8 cellular contexts compared by ENCODE assay signal in the genomic region with DNA sequence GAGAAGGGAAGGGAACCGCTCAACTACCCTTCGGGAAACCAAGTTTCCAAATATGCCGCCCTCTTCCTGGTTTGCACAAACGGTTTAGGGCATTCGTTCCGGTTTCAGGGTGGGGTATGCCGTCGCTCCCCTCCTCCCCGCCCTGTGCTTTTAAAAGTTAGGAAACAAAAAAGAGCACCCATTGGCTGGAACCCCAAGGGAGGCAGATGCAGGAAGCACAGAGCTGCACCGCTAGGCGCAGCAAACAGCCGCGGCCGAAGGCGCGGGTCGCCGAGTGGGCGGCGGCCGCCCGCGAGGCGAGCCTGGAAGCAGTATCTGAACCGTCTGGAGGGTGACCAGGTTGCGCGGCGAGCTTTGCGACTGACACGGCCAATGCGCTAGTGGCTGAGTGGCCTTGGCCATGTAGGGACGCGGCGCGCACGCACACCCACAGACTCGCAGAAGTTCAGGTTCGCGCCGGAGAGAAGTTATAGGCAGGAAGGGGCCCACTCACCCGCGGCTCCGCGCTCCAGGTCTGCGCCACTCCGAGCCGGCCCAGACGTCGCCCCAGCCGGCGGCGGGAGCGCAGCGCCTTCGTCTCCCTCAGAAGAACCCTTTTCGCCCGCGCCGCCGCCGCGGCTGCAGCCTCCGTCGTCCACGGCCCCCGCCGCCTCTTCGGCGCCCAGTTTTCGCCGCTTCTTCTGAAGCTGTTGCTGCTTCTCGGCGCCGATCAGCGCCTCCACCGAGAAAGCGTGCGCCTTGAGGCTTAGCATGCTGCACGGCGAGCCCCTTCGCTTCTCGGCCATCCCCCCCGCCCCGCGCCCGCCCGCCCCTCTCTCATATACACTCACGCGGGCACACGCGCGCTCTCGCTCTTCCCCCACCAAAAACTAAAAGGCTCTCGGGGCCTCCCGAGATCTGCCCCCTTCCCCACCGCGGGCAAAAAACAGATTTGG. TPM values are rescaled to one million over a fixed set of nuclear protein-coding genes. Genes with fewer than 3 reads are reported as not detected.
DNase-seq lines count a peak whose midpoint lies in the region; ATAC-seq, FAIRE-seq and TF ChIP-seq lines count a peak whose summit lies in the region.

No MANE protein-coding gene starts in this region.

- H3K4me3 Mint-ChIP-seq in natural killer cell treated with Interleukin-12 subunit alpha and Interleukin-12 subunit beta and Interleukin-15 and Interleukin-18, amount 100 ng/mL, for 72 hours = no peak overlapping the region

- peaks cover 3% of the 10 kb centered on the region for H3K9me3 Mint-ChIP-seq in natural killer cell treated with Interleukin-12 subunit alpha and Interleukin-12 subunit beta and Interleukin-15 and Interleukin-18, amount 100 ng/mL, for 72 hours

- FAIRE-seq in K562 (lab: Jason Lieb, UNC) = peak; percentile 90

- ATAC-seq in K562 = peak; percentile 79
- no peak for ATAC-seq in natural killer cell treated with Interleukin-12 subunit alpha and Interleukin-12 subunit beta and Interleukin-15 and Interleukin-18, amount 100 ng/mL, for 72 hours

- no peaks in the 10 kb centered on the region for H4K20me1 ChIP-seq in K562 (replicated peaks; ENCODE audit: control insufficient read depth, insufficient read depth, low read length)

- H3K27ac ChIP-seq in HUES64 (ENCODE audit: low read depth, low read length) = no peak overlapping the region
- peak overlapping the region; percentile 87 for H3K27ac ChIP-seq in K562 (ENCODE audit: extremely low read depth, low read depth, low read length)
- peak overlapping the region; percentile 73 for H3K27ac ChIP-seq in layer of hippocampus (ENCODE audit: low read depth, low read length)
- H3K27ac ChIP-seq in thyroid gland = peak overlapping the region; percentile 53 to 62 (median 61)

- CTCF ChIA-PET in K562 (lab: Yijun Ruan, JAX; ENCODE audit: low intra/inter-chr PET ratio) = interaction anchor here (0.6 kb wide), 1 partner anchor 205 kb away, joined by 4 read pairs; no protein-coding TSS in a partner anchor

- peak; percentile 80 for TF ChIP-seq POLR2A in K562 (conservative IDR thresholded peaks at IDR 0.05)
- TF ChIP-seq POLR2A in thyroid gland (IDR thresholded peaks at IDR 0.05) = no peak

- POLR2A ChIA-PET in K562 (lab: Yijun Ruan, JAX) = interaction anchor here (0.6 to 4.3 kb wide), 5 partner anchors 8 to 877 kb away, joined by 3 to 35 read pairs (median 3); no protein-coding TSS in a partner anchor

- H3K9ac ChIP-seq in HUES64 (ENCODE audit: low read depth, low read length) (no peak overlapping the region), K562 (ENCODE audit: insufficient read depth in 1 of 2, low read depth in 2 of 2, low read length in 2 of 2) (peak overlapping the region; percentile 86 to 97)

- H3K27ac Mint-ChIP-seq in natural killer cell treated with Interleukin-12 subunit alpha and Interleukin-12 subunit beta and Interleukin-15 and Interleukin-18, amount 100 ng/mL, for 72 hours = no peak overlapping the region

- TF ChIP-seq EP300 in K562 (IDR thresholded peaks at IDR 0.05; ENCODE audit: low read length) = peak; percentile 2; the same call in 1 of the 2 replicates

- H3K9me3 ChIP-seq in HUES64 (ENCODE audit: insufficient read depth, low read depth, low read length) = no peaks in the 10 kb centered on the region
- H3K9me3 ChIP-seq in K562 (replicated peaks; ENCODE audit: control insufficient read depth, insufficient read depth, low read depth, low read length) = no peaks in the 10 kb centered on the region
- no peaks in the 10 kb centered on the region for H3K9me3 ChIP-seq in thyroid gland

- in situ Hi-C loops in ACHN (cut with HindIII; ENCODE audit: low pct_ligation_motif_present, low pct_unique_long_range_greater_than_20kb, low sequenced_read_pairs) (no loop called here), K562 (cut with MboI) (loop anchor here (25.0 kb wide), 2 partner anchors 876 to 1924 kb away; no protein-coding TSS in a partner anchor)

- peak overlapping the region; percentile 52 for H3K4me3 ChIP-seq in HUES64 (ENCODE audit: low read length)
- peak overlapping the region; percentile 78 for H3K4me3 ChIP-seq in K562
- H3K4me3 ChIP-seq in thyroid gland (replicated peaks in 1 of 3) = peak overlapping the region in 2 of 3 donors; percentile 6 to 31

- H3K27me3 ChIP-seq in HUES64 (ENCODE audit: insufficient read depth, low read length) (peaks cover 99% of the 10 kb centered on the region), K562 (ENCODE audit: control insufficient read depth in 2 of 2, insufficient read depth in 2 of 2, low read length in 2 of 2) (no peaks in the 10 kb centered on the region), layer of hippocampus (ENCODE audit: control insufficient read depth, insufficient read depth, low read length) (peaks cover 34% of the 10 kb centered on the region), thyroid gland (peaks cover 20% of the 10 kb centered on the region)

- H3K9me1 ChIP-seq in K562 (ENCODE audit: control insufficient read depth, insufficient read depth, low read length) = no peaks in the 10 kb centered on the region

- H3K27me3 Mint-ChIP-seq in natural killer cell treated with Interleukin-12 subunit alpha and Interleukin-12 subunit beta and Interleukin-15 and Interleukin-18, amount 100 ng/mL, for 72 hours = peaks cover 35 to 46% of the 10 kb centered on the region in 2 donors

- peaks cover 10% of the 10 kb centered on the region for H3K4me1 ChIP-seq in HUES64 (ENCODE audit: insufficient read depth, low read length)
- H3K4me1 ChIP-seq in K562 (replicated peaks in 1 of 2; ENCODE audit: control insufficient read depth in 2 of 2, insufficient read depth in 2 of 2, low read length in 2 of 2) = peaks cover 4 to 15% of the 10 kb centered on the region in 2 experiments; a peak in 3 of 5 replicates
- H3K4me1 ChIP-seq in thyroid gland = peaks cover 5% of the 10 kb centered on the region in 2 donors

- H3K79me2 ChIP-seq in K562 (ENCODE audit: control insufficient read depth, insufficient read depth, low read length) = peaks cover 50% of the 10 kb centered on the region

- H2AFZ ChIP-seq in K562 (ENCODE audit: low read depth, low read length) = peak overlapping the region; percentile 97

- whole genome bisulfite sequencing in HUES64 = under 1% methylated on average over 94 of the region's 97 CpGs
- under 1% methylated on average over 53 of the region's 97 CpGs for WGBS in K562 (ENCODE audit: insufficient coverage, low coverage, missing lambda C conversion rate)
- 2 to 3% methylated on average over 17 to 73 of the region's 97 CpGs for WGBS in thyroid gland, 2 donors

- H3K36me3 ChIP-seq in HUES64 (ENCODE audit: insufficient read depth, low read length) (no peaks in the 10 kb centered on the region), K562 (ENCODE audit: control insufficient read depth, insufficient read depth, low read length) (peaks cover 16% of the 10 kb centered on the region; the same call in 1 of the 3 replicates), thyroid gland (no peaks in the 10 kb centered on the region)

- peak overlapping the region; percentile 92 for H3K4me2 ChIP-seq in K562 (ENCODE audit: insufficient read depth, low read length)

- DNase-seq in ACHN (peak; percentile 89), K562 (ENCODE audit: extremely low read depth in 1 of 4, low spot score in 3 of 4) (peak; percentile 73 to 92 (median 84)), thyroid gland (no peak), NCI-H345 (lab: John Stamatoyannopoulos, UW) (no peak), RPMI8226 (no peak)
- no peak for DNase-seq in natural killer cell treated with Interleukin-12 subunit alpha and Interleukin-12 subunit beta and Interleukin-15 and Interleukin-18, amount 100 ng/mL, for 72 hours (ENCODE audit: low spot score)

- TF ChIP-seq RAD21 in K562 (CRISPR knock-in tag; conservative IDR thresholded peaks at IDR 0.05 in 1 of 2, IDR thresholded peaks at IDR 0.05 in 1 of 2) = peak; percentile 20 to 35

- BruUV-seq in K562 (replicated peaks; lab: Mats Ljungman, UMichigan) = TSS peak; percentile 59

- H3K36me3 Mint-ChIP-seq in natural killer cell treated with Interleukin-12 subunit alpha and Interleukin-12 subunit beta and Interleukin-15 and Interleukin-18, amount 100 ng/mL, for 72 hours = peaks cover 5% of the 10 kb centered on the region

- TF ChIP-seq CTCF in K562 (IDR thresholded peaks at IDR 0.05 in 2 of 3, conservative IDR thresholded peaks at IDR 0.05 in 1 of 3; ENCODE audit: insufficient read depth in 2 of 3, low read depth in 1 of 3, low read length in 3 of 3) (peak; percentile 33 to 41 (median 33); a peak in 3 of 6 replicates), thyroid gland (IDR thresholded peaks at IDR 0.05) (no peak)

- intact Hi-C loops in K562 (cut with micrococcal nuclease) = loop anchor here (5.0 to 10.0 kb wide), 2 partner anchors 361 to 536 kb away; partner anchors contain the start of gene CEP162
- intact Hi-C loops in thyroid gland (cut with DNase I) = no loop called here

- no peaks in the 10 kb centered on the region for H3K4me1 Mint-ChIP-seq in natural killer cell treated with Interleukin-12 subunit alpha and Interleukin-12 subunit beta and Interleukin-15 and Interleukin-18, amount 100 ng/mL, for 72 hours (ENCODE audit: low read depth in 2 of 2)

TF ChIP-seq in K562, 482 proteins besides CTCF, POLR2A, EP300 and RAD21 (continues in another document):
- TF ChIP-seq ATF7 (IDR thresholded peaks at IDR 0.05) (peak; percentile 37; the same call in 1 of the 2 replicates), BDP1 (IDR thresholded peaks at IDR 0.05; ENCODE audit: insufficient read depth, insufficient read length) (no peak), ZFX (CRISPR knock-in tag; IDR thresholded peaks at IDR 0.05) (peak; percentile 90)

RNA-seq across cellular contexts. Expression of gene TBX18, which starts 0.7 kb away (rescaled TPM):
- 0.15 TPM for polyA plus RNA-seq in HUES64 (2013, experiment 1 of 2)
- polyA plus RNA-seq in HUES64 (2013, experiment 2 of 2) = not detected
- 48.3 and 55.1 TPM in 2 replicates for total RNA-seq in K562 (2011; cell fraction: chromatin; rRNA removed; ENCODE audit: low replicate concordance)
- 26.8 and 27.0 TPM in 2 replicates for total RNA-seq in K562 (2011; cell fraction: nucleolus; rRNA removed)
- total RNA-seq in K562 (2011; cell fraction: nucleoplasm; rRNA removed) = 29.4 and 61.1 TPM in 2 replicates
- total RNA-seq in K562 (2014; rRNA removed) (22.0 and 22.7 TPM in 2 replicates), K562 (2014; rRNA removed; fragmentation: Illumina TruSeq; extraction: Trizol) (18.3 and 21.1 TPM in 2 replicates), K562 (2015; rRNA removed; fragmentation: Illumina TruSeq; extraction: Trizol) (18.1 and 20.7 TPM in 2 replicates), K562 (2021) (28.0 and 32.9 TPM in 2 replicates), thyroid gland (1 to 10 TPM; 1.3 to 7.5 (median 4.9) TPM)
- polyA plus RNA-seq in K562 (2011; rRNA removed) (36.1 and 41.4 TPM in 2 replicates), K562 (2014; fragmentation: Illumina TruSeq; extraction: Trizol) (17.6 and 22.8 TPM in 2 replicates), K562 (2014; fragmentation: Nextera tagmentation; extraction: Ambion mirVana) (1 to 10 TPM; 4.0 to 4.8 TPM), K562 (2014; rRNA removed) (19.2 and 26.8 TPM in 2 replicates)
- 32.0 and 43.8 TPM in 2 replicates for polyA plus RNA-seq in K562 (2011; cell fraction: cytosol; rRNA removed)
- polyA plus RNA-seq in K562 (2011; cell fraction: nucleus; rRNA removed) = 78.3 and 79.7 TPM in 2 replicates
- 18.2 and 18.7 TPM in 2 replicates for polyA plus RNA-seq in K562 (2012)
- 71.1 and 83.2 TPM in 2 replicates for polyA minus RNA-seq in K562 (2011; rRNA and poly(A)+ RNA removed)
- 24.1 and 25.9 TPM in 2 replicates for polyA minus RNA-seq in K562 (2011; cell fraction: cytosol; rRNA and poly(A)+ RNA removed)
- polyA minus RNA-seq in K562 (2011; cell fraction: nucleus; rRNA and poly(A)+ RNA removed) = 79.0 and 112 TPM in 2 replicates
- not detected for total RNA-seq in natural killer cell treated with Interleukin-12 subunit alpha and Interleukin-12 subunit beta and Interleukin-15 and Interleukin-18, amount 100 ng/mL, for 72 hours

Comparison
In these comparisons a context has a peak if more than half of its experiments do, and no peak if none do; other contexts are left out.
1. DNase-seq: peak in ACHN (single experiment) and K562 (4 of 4); none in thyroid gland (0 of 2), NCI-H345 (single experiment), RPMI8226 (single experiment) and natural killer cell treated with Interleukin-12 subunit alpha and Interleukin-12 subunit beta and Interleukin-15 and Interleukin-18, amount 100 ng/mL, for 72 hours (single experiment).
2. H3K4me3 ChIP-seq: peak in every context shown above with its lines; median percentile 78 in K562; 52 in HUES64; 18 in thyroid gland.
3. CTCF ChIP-seq: peak in K562 (3 of 3); none in thyroid gland (0 of 6).